In the genomic region with DNA sequence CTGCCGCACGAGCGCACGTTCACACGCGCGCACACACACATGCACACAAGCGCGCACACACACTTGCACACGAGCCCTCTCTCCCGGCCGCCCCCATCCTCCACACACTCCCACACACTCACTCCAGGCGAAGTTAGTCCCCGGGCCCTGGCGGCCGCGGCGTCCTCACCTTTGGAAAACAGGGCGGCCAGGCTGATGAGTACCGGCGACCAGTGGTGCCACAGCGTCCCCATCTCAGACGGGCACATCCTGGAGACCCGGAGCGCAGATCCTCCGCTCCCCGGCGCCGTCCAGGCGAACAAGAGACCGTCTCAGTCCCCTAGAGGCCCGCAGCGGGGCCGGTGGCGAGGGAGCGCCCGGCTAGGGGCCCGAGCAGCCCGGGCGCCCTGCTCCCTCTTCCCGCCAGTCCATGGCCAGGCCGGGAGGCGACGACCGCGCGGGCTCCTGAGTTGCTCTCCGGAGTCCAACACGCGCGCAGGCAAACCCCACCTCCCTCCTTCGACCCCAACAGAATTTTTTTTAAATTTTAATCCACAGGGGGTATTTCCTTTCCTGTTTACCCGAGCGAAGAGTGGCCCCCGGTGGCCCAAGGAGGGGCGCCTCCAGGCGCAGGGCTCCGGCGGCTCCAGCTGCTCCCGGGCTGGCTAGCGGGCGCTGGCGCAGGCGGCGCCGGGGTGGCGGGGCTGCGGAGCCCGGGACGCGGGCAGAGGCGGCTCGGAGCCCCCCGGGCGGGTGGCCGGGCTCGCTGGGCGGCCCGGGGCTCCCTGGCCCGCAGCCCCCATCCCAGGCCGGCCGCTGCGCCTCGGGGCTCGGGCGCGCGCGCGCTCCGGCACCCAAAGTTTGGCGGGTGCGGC, we compare ENCODE assay signal across 19 cellular contexts. TPM values are rescaled to one million over a fixed set of nuclear protein-coding genes. Genes with fewer than 3 reads are reported as not detected.
DNase-seq lines count a peak whose midpoint lies in the region; FAIRE-seq and TF ChIP-seq lines count a peak whose summit lies in the region.
"Had no signal": no experiment of that assay in that cellular context is flagged by ENCODE, and none has a peak within 500 bp of the region (broad histone marks: within the 10 kb centered on the region; RNA-seq: fewer than 3 reads in every experiment).

No MANE protein-coding gene starts in this region.

- H3K36me3 Mint-ChIP-seq in brain: no peaks in the 10 kb centered on the region

- no peak overlapping the region for H3K27ac ChIP-seq in kidney (ENCODE audit: low read depth in 2 of 2, low read length in 2 of 2)
- no peak overlapping the region for H3K27ac ChIP-seq in smooth muscle cell (ENCODE audit: low read depth)
- H3K27ac ChIP-seq: epithelial cell of prostate, neutrophil, skin epidermis, WERI-Rb-1 had no signal

- peaks cover 81% of the 10 kb centered on the region for H3K27me3 Mint-ChIP-seq in brain

- WGBS in smooth muscle cell (ENCODE audit: low lambda C conversion rate): 1% methylated on average over 90 of the region's 93 CpGs

- FAIRE-seq in kidney (lab: Jason Lieb, UNC): no peak

- no peak overlapping the region for H3K4me2 ChIP-seq in smooth muscle cell

- DNase-seq in DMS79 treated with DMSO at 0.1 percent for 48 hours (lab: John Stamatoyannopoulos, UW): peak; percentile 36
- no peak for DNase-seq in DMS79 (lab: John Stamatoyannopoulos, UW)
- DNase-seq in kidney: peak; percentile 54
- no peak for DNase-seq in smooth muscle cell (lab: John Stamatoyannopoulos, UW; ENCODE audit: unreplicated experiment)
- DNase-seq in NCI-H774 (lab: John Stamatoyannopoulos, UW): no peak
- DNase-seq in cerebellum (ENCODE audit: low spot score): no peak
- no peak for DNase-seq in NCI-H1436 (lab: John Stamatoyannopoulos, UW)
- DNase-seq: 8988T; activated naive CD4-positive, alpha-beta T cell; CD4-positive, alpha-beta T cell; Karpas-422; NCI-H187; WERI-Rb-1 had no signal

- H3K79me2 ChIP-seq in smooth muscle cell (ENCODE audit: low read depth): no peaks in the 10 kb centered on the region

- H3K9me3 ChIP-seq in kidney (ENCODE audit: control insufficient read depth in 1 of 2, low read length in 2 of 2) (no peaks in the 10 kb centered on the region), smooth muscle cell (replicated peaks; ENCODE audit: low read depth) (no peaks in the 10 kb centered on the region)
- H3K9me3 ChIP-seq: neutrophil had no signal

- peak overlapping the region in 3 of 5 experiments; percentile 83 to 95 (median 83) for H3K4me3 Mint-ChIP-seq in brain
- H3K4me3 Mint-ChIP-seq: CD4-positive, alpha-beta T cell had no signal

- H3K4me1 Mint-ChIP-seq in brain: peaks cover 14% of the 10 kb centered on the region

- H3F3A ChIP-seq in smooth muscle cell (ENCODE audit: low read depth): no peaks in the 10 kb centered on the region

- H3K4me3 ChIP-seq in kidney (ENCODE audit: low read length in 2 of 2) (no peak overlapping the region), smooth muscle cell (peak overlapping the region; percentile 8)
- H3K4me3 ChIP-seq: skin epidermis had no signal

- no peak overlapping the region for H2AFZ ChIP-seq in smooth muscle cell (ENCODE audit: low read depth)

- no peaks in the 10 kb centered on the region for H3K36me3 ChIP-seq in kidney (ENCODE audit: control insufficient read depth in 1 of 2, insufficient read depth in 2 of 2, low read length in 2 of 2)
- no peaks in the 10 kb centered on the region for H3K36me3 ChIP-seq in smooth muscle cell (ENCODE audit: low read depth)
- H3K36me3 ChIP-seq: neutrophil, WERI-Rb-1 had no signal

- peaks cover 0 to 73% (median 10%) of the 10 kb centered on the region in 5 experiments for H3K9me3 Mint-ChIP-seq in brain
- H3K9me3 Mint-ChIP-seq: CD4-positive, alpha-beta T cell had no signal

- H3K27ac Mint-ChIP-seq in brain: peak overlapping the region in 1 of 5 experiments; percentile 90
- H3K27ac Mint-ChIP-seq: CD4-positive, alpha-beta T cell had no signal

- TF ChIP-seq CTCF in brain (conservative IDR thresholded peaks at IDR 0.05): no peak
- no peak for TF ChIP-seq CTCF in kidney (IDR thresholded peaks at IDR 0.05; ENCODE audit: borderline replicate concordance, extremely low read depth, insufficient read depth)
- no peak for TF ChIP-seq CTCF in smooth muscle cell (IDR thresholded peaks at IDR 0.05; ENCODE audit: borderline replicate concordance, insufficient read depth, poor library complexity, severe bottlenecking)

- intact Hi-C loops in kidney (cut with DNase I): no loop called here

- peaks cover 89% of the 10 kb centered on the region for H3K27me3 ChIP-seq in smooth muscle cell (ENCODE audit: low read depth)

- H3K9ac ChIP-seq in kidney (ENCODE audit: low read length in 2 of 2) (no peak overlapping the region), smooth muscle cell (ENCODE audit: low read depth) (no peak overlapping the region)

- no peaks in the 10 kb centered on the region for H4K20me1 ChIP-seq in smooth muscle cell (ENCODE audit: low read depth)

- H3K4me1 ChIP-seq in kidney (ENCODE audit: control insufficient read depth in 1 of 2, insufficient read depth in 1 of 2, low read depth in 1 of 2, low read length in 2 of 2) (no peaks in the 10 kb centered on the region), smooth muscle cell (ENCODE audit: low read depth) (no peaks in the 10 kb centered on the region)

RNA-seq across cellular contexts. Expression of a gene that starts 0.5 kb away (rescaled TPM):
- polyA plus RNA-seq in brain (ENCODE audit: insufficient read depth, low read depth, low replicate concordance) (20.1 TPM), kidney (ENCODE audit: insufficient read depth, low read depth, low replicate concordance) (not detected), smooth muscle cell (not detected in 2 replicates)
- total RNA-seq in kidney (0.13 TPM), smooth muscle cell (not detected in 2 replicates), cerebellum (22.0 TPM)
- total RNA-seq: CD4-positive, alpha-beta T cell; H4; lower leg skin had no signal

Comparison
In these comparisons a context has a peak if more than half of its experiments do, and no peak if none do; other contexts are left out.
1. DNase-seq: peak in DMS79 treated with DMSO at 0.1 percent for 48 hours (single experiment) and kidney (single experiment); none in DMS79 (single experiment), smooth muscle cell (single experiment), NCI-H774 (single experiment), cerebellum (single experiment) and NCI-H1436 (single experiment).
2. RNA of a gene that starts 0.5 kb away (total RNA-seq): 22.0 TPM in cerebellum (single experiment); 0.13 TPM in kidney (single experiment) and not detected in smooth muscle cell; every median in the first group is over 10 times any median in the second.